10 cellular contexts compared by ENCODE assay signal in genomic region chr1:205316179-205316578, GRCh38. TPM values are rescaled to one million over a fixed set of nuclear protein-coding genes. Genes with fewer than 3 reads are reported as not detected.
DNase-seq lines count a peak whose midpoint lies in the region; TF ChIP-seq lines count a peak whose summit lies in the region.
"Had no signal": no experiment of that assay in that cellular context is flagged by ENCODE, and none has a peak within 500 bp of the region (broad histone marks: within the 10 kb centered on the region; RNA-seq: fewer than 3 reads in every experiment).

No MANE protein-coding gene starts in this region.

- H3K4me1 ChIP-seq in Peyer's patch (peaks cover 22 to 87% (median 51%) of the 10 kb centered on the region in 4 donors), esophagus (ENCODE audit: control insufficient read depth in 2 of 2, insufficient read depth in 2 of 2, low read length in 1 of 2) (peaks cover 10 to 32% of the 10 kb centered on the region in 2 donors), trophoblast cell (ENCODE audit: control insufficient read depth in 1 of 2, insufficient read depth in 2 of 2, low read length in 2 of 2) (peaks cover 40 to 41% of the 10 kb centered on the region in 2 experiments)

- no peak overlapping the region for H3K18ac ChIP-seq in trophoblast cell (ENCODE audit: low read length)

- no peak overlapping the region for H4K12ac ChIP-seq in trophoblast cell (ENCODE audit: low read depth, low read length)

- no peak overlapping the region for H3K23ac ChIP-seq in trophoblast cell (ENCODE audit: low read length)

- no peak overlapping the region for H2AK5ac ChIP-seq in trophoblast cell (ENCODE audit: low read length)

- H2BK120ac ChIP-seq in trophoblast cell (ENCODE audit: insufficient read depth, low read length, poor library complexity) = no peak overlapping the region

- H3K36me3 ChIP-seq in Peyer's patch (peaks cover 0 to 9% (median 0%) of the 10 kb centered on the region in 3 donors), esophagus (ENCODE audit: control insufficient read depth in 2 of 2, insufficient read depth in 2 of 2, low read length in 1 of 2) (peaks cover 0 to 4% of the 10 kb centered on the region in 2 donors), trophoblast cell (ENCODE audit: control insufficient read depth in 1 of 2, insufficient read depth in 2 of 2, low read length in 2 of 2) (peaks cover 21 to 27% of the 10 kb centered on the region in 2 experiments)

- no peak overlapping the region for H3K27ac Mint-ChIP-seq in T-helper 2 cell treated with Interferon-gamma antibody and Interleukin-4, amounts not matched to agents 5 μg/mL and 100 μg/mL, for 36 hours
- no peak overlapping the region for H3K27ac Mint-ChIP-seq in Calu3 (ENCODE audit: unreplicated experiment)

- peaks cover 59% of the 10 kb centered on the region for H3K79me2 ChIP-seq in trophoblast cell (ENCODE audit: control insufficient read depth, insufficient read depth, low read length, poor library complexity)

- H2BK12ac ChIP-seq in trophoblast cell (ENCODE audit: low read length) = no peak overlapping the region

- H2BK5ac ChIP-seq in trophoblast cell (ENCODE audit: low read depth, low read length, poor library complexity) = no peak overlapping the region

- peaks cover 65% of the 10 kb centered on the region for H3K4me1 Mint-ChIP-seq in T-helper 2 cell treated with Interferon-gamma antibody and Interleukin-4, amounts not matched to agents 5 μg/mL and 100 μg/mL, for 36 hours (ENCODE audit: low read depth)
- H3K4me1 Mint-ChIP-seq in Calu3 (ENCODE audit: low read depth, unreplicated experiment) = peaks cover 49% of the 10 kb centered on the region

- no peaks in the 10 kb centered on the region for H3K9me3 Mint-ChIP-seq in T-helper 2 cell treated with Interferon-gamma antibody and Interleukin-4, amounts not matched to agents 5 μg/mL and 100 μg/mL, for 36 hours
- H3K9me3 Mint-ChIP-seq in Calu3 (ENCODE audit: low read depth, unreplicated experiment) = no peaks in the 10 kb centered on the region

- H3K79me1 ChIP-seq in trophoblast cell (ENCODE audit: low read length) = peaks cover 21% of the 10 kb centered on the region

- H3K9me3 ChIP-seq in Peyer's patch (no peaks in the 10 kb centered on the region), esophagus (ENCODE audit: control insufficient read depth in 2 of 2, insufficient read depth in 1 of 2, low read depth in 1 of 2, low read length in 1 of 2) (no peaks in the 10 kb centered on the region), trophoblast cell (ENCODE audit: insufficient read depth, low read depth, low read length) (no peaks in the 10 kb centered on the region)

- 25 to 27% methylated on average over 2 of the region's 2 CpGs for WGBS in esophagus, 2 donors
- no CpG with 5 or more reads among the region's 2 CpGs for WGBS in trophoblast cell (ENCODE audit: extremely low coverage, insufficient coverage, insufficient read length)

- CTCF ChIA-PET in Calu3 (lab: Charles Lee) = interaction anchor here (0.6 to 1.2 kb wide), 3 partner anchors 43 to 579 kb away, joined by 3 to 5 read pairs (median 3); no protein-coding TSS in a partner anchor

- peaks cover 27% of the 10 kb centered on the region for H3K27me3 Mint-ChIP-seq in T-helper 2 cell treated with Interferon-gamma antibody and Interleukin-4, amounts not matched to agents 5 μg/mL and 100 μg/mL, for 36 hours (ENCODE audit: low read depth)
- H3K27me3 Mint-ChIP-seq in Calu3 (ENCODE audit: unreplicated experiment) = no peaks in the 10 kb centered on the region

- H4K91ac ChIP-seq in trophoblast cell (ENCODE audit: low read depth, low read length) = no peak overlapping the region

- no peak overlapping the region for H3K4me2 ChIP-seq in trophoblast cell (ENCODE audit: low read length)

- H3K4me3 ChIP-seq in Peyer's patch (no peak overlapping the region), esophagus (ENCODE audit: low read depth in 1 of 2, low read length in 2 of 2) (no peak overlapping the region), trophoblast cell (ENCODE audit: low read depth, low read length) (no peak overlapping the region)

- TF ChIP-seq POLR2A in Peyer's patch (IDR thresholded peaks at IDR 0.05) = no peak

- H2AFZ ChIP-seq in trophoblast cell (ENCODE audit: insufficient read depth, low read length, poor library complexity) = no peak overlapping the region

- H3K14ac ChIP-seq in trophoblast cell (ENCODE audit: low read length) = no peak overlapping the region

- peaks cover 12% of the 10 kb centered on the region for H3K36me3 Mint-ChIP-seq in T-helper 2 cell treated with Interferon-gamma antibody and Interleukin-4, amounts not matched to agents 5 μg/mL and 100 μg/mL, for 36 hours (ENCODE audit: low read depth)
- H3K36me3 Mint-ChIP-seq in Calu3 (ENCODE audit: insufficient read depth, unreplicated experiment) = peaks cover 22% of the 10 kb centered on the region

- peak overlapping the region; percentile 94 for H3K4ac ChIP-seq in trophoblast cell (ENCODE audit: low read depth, low read length)

- H3K9ac ChIP-seq in trophoblast cell (ENCODE audit: low read length) = no peak overlapping the region

- no TSS peak for BruUV-seq in Calu3 (replicated peaks; lab: Mats Ljungman, UMichigan)

- H3K4me3 Mint-ChIP-seq in T-helper 2 cell treated with Interferon-gamma antibody and Interleukin-4, amounts not matched to agents 5 μg/mL and 100 μg/mL, for 36 hours = peak overlapping the region; percentile 10
- H3K4me3 Mint-ChIP-seq in Calu3 (ENCODE audit: low read depth, unreplicated experiment) = no peak overlapping the region

- no peak overlapping the region for H4K8ac ChIP-seq in trophoblast cell (ENCODE audit: low read depth, low read length)

- TF ChIP-seq CTCF in Peyer's patch (IDR thresholded peaks at IDR 0.05) = no peak
- TF ChIP-seq CTCF in Calu3 (IDR thresholded peaks at IDR 0.05; ENCODE audit: unreplicated experiment) = no peak

- peak overlapping the region; percentile 70 to 92 (median 81) for H3K27ac ChIP-seq in Peyer's patch
- H3K27ac ChIP-seq in esophagus (ENCODE audit: low read depth in 2 of 2, low read length in 1 of 2) = peak overlapping the region; percentile 47 to 61
- H3K27ac ChIP-seq in trophoblast cell (ENCODE audit: low read depth, low read length) = no peak overlapping the region

- no peak for DNase-seq in T-helper 2 cell treated with Interferon-gamma antibody and Interleukin-4, amounts not matched to agents 5 μg/mL and 100 μg/mL, for 36 hours (ENCODE audit: low spot score)
- no peak for DNase-seq in T-helper 2 cell
- DNase-seq in Peyer's patch = no peak
- DNase-seq in trophoblast cell = no peak
- no peak for DNase-seq in Calu3
- DNase-seq in foreskin melanocyte = no peak
- DNase-seq in retina = no peak
- DNase-seq: head of caudate nucleus; stimulated activated CD4-positive, alpha-beta T cell treated with anti-CD3 and anti-CD28 coated beads, Interleukin-2, amount 100 ng/mL, for 48 hours had no signal

- H3K27me3 ChIP-seq in Peyer's patch = no peaks in the 10 kb centered on the region
- H3K27me3 ChIP-seq in esophagus (ENCODE audit: control insufficient read depth in 1 of 2, insufficient read depth in 2 of 2, low read length in 2 of 2) = no peaks in the 10 kb centered on the region
- no peaks in the 10 kb centered on the region for H3K27me3 ChIP-seq in trophoblast cell (ENCODE audit: insufficient read depth, low read length)

- intact Hi-C loops in Calu3 (cut with micrococcal nuclease; ENCODE audit: unreplicated experiment) = no loop called here

RNA-seq across cellular contexts. Expression of gene NUAK2, which starts 5.4 kb away (rescaled TPM):
- 10 to 100 TPM; 22.0 to 40.0 (median 30.9) TPM for total RNA-seq in Peyer's patch
- 10 to 100 TPM; 14.7 to 28.3 TPM for polyA plus RNA-seq in esophagus
- polyA plus RNA-seq in trophoblast cell (2013) = 20.4 and 22.1 TPM in 2 replicates
- 2.6 and 3.7 TPM in 2 replicates for total RNA-seq in Calu3 (2022)

RNA-seq across cellular contexts. Expression of gene KLHDC8A, which starts 40.5 kb away (rescaled TPM):
- not detected for total RNA-seq in Peyer's patch
- polyA plus RNA-seq in esophagus = 1 to 10 TPM; 5.5 to 8.0 TPM
- 3.6 TPM in 2 replicates for polyA plus RNA-seq in trophoblast cell (2013)
- not detected in 2 replicates for total RNA-seq in Calu3 (2022)
